Comparison of ENCODE assay signal across 17 cellular contexts in the genomic region with DNA sequence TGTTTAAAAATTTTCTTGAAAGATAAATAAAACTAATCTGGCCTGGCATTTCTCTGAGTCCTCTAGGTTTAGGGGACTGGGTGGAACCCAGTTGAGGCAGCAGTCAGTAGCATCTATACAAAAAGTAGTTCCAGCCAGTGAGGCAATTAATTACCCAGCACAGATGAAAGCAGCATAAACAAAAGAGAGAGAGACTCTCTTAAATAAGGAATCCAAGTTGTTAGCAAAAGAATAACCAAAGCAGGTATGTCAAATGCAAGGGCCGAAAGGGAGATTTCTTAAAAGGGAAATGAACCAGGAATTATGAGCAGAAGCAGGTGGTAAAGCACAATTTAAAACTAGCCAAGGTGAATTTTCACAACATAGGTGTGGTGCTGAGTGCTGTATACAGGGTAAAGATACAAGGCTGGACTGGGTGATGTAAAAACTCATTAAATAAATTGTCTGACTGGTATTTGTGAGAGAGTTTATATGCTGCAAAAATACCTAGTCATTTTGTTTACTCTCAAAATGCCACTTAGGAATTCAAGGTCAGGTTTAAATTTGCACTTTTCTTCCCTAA.
DNase-seq lines count a peak whose midpoint lies in the region; ATAC-seq and TF ChIP-seq lines count a peak whose summit lies in the region.
"Had no signal": no experiment of that assay in that cellular context is flagged by ENCODE, and none has a peak within 500 bp of the region (broad histone marks: within the 10 kb centered on the region; RNA-seq: fewer than 3 reads in every experiment).

No MANE protein-coding gene starts in this region.

- H3K9me3 ChIP-seq in mucosa of rectum (ENCODE audit: control insufficient read depth in 2 of 2, low read length in 2 of 2) (peaks cover 2 to 4% of the 10 kb centered on the region in 2 donors), vagina (peaks cover 9% of the 10 kb centered on the region)

- no peaks in the 10 kb centered on the region for H3K79me2 ChIP-seq in GM23338 (replicated peaks; ENCODE audit: insufficient read depth)

- peak overlapping the region; percentile 21; the same call in 2 of the 3 replicates for H3K4me3 Mint-ChIP-seq in GM23338
- no peak overlapping the region for H3K4me3 Mint-ChIP-seq in activated naive CD8-positive, alpha-beta T cell treated with anti-CD3 and anti-CD28 coated beads for 36 hours
- H3K4me3 Mint-ChIP-seq: CD4-positive, CD25-positive, alpha-beta regulatory T cell; effector memory CD8-positive, alpha-beta T cell; naive thymus-derived CD8-positive, alpha-beta T cell; stimulated activated naive CD8-positive, alpha-beta T cell treated with anti-CD3 and anti-CD28 coated beads, Interleukin-15, Interleukin-2, amounts not matched to agents 100 ng/mL and 50 ng/mL, for 24 hours had no signal

- H3K36me3 ChIP-seq in GM23338 (ENCODE audit: insufficient read depth) (peaks cover 8% of the 10 kb centered on the region), mucosa of rectum (ENCODE audit: control insufficient read depth in 2 of 2, insufficient read depth in 2 of 2, low read length in 2 of 2) (no peaks in the 10 kb centered on the region), vagina (no peaks in the 10 kb centered on the region)

- intact Hi-C loops in vagina (cut with DNase I): no loop called here

- peak overlapping the region; percentile 52 for H3K4me2 ChIP-seq in GM23338

- H3K27ac Mint-ChIP-seq in GM23338: peak overlapping the region; percentile 98
- no peak overlapping the region for H3K27ac Mint-ChIP-seq in activated naive CD8-positive, alpha-beta T cell treated with anti-CD3 and anti-CD28 coated beads for 36 hours
- H3K27ac Mint-ChIP-seq: naive thymus-derived CD8-positive, alpha-beta T cell; stimulated activated naive CD8-positive, alpha-beta T cell treated with anti-CD3 and anti-CD28 coated beads, Interleukin-15, Interleukin-2, amounts not matched to agents 100 ng/mL and 50 ng/mL, for 24 hours had no signal

- no peak overlapping the region for H3K9ac ChIP-seq in mucosa of rectum (ENCODE audit: low read depth in 1 of 2, low read length in 2 of 2)

- TF ChIP-seq CTCF in GM23338 (conservative IDR thresholded peaks at IDR 0.05; ENCODE audit: low read depth in 2 of 2) (no peak), foreskin keratinocyte (conservative IDR thresholded peaks at IDR 0.05) (no peak), vagina (IDR thresholded peaks at IDR 0.05) (no peak)

- H2AFZ ChIP-seq in GM23338: no peak overlapping the region

- peak; percentile 70 for DNase-seq in GM23338 (ENCODE audit: low spot score)
- DNase-seq in NCI-H69 (lab: John Stamatoyannopoulos, UW): peak; percentile 71
- no peak for DNase-seq in foreskin keratinocyte
- no peak for DNase-seq in vagina (ENCODE audit: extremely low spot score in 2 of 2)
- no peak for DNase-seq in activated naive CD8-positive, alpha-beta T cell treated with anti-CD3 and anti-CD28 coated beads for 36 hours
- DNase-seq: activated CD4-positive, alpha-beta T cell treated with anti-CD3 and anti-CD28 coated beads for 48 hours; CD4-positive, CD25-positive, alpha-beta regulatory T cell; effector memory CD8-positive, alpha-beta T cell; head of caudate nucleus; kidney; naive thymus-derived CD8-positive, alpha-beta T cell; stimulated activated CD4-positive, alpha-beta T cell treated with anti-CD3 and anti-CD28 coated beads, Interleukin-2, amount 100 ng/mL, for 48 hours had no signal

- H3K4me1 ChIP-seq in GM23338 (ENCODE audit: insufficient read depth): peaks cover 23% of the 10 kb centered on the region
- H3K4me1 ChIP-seq in foreskin keratinocyte: no peaks in the 10 kb centered on the region
- peaks cover 0 to 14% of the 10 kb centered on the region in 2 donors for H3K4me1 ChIP-seq in mucosa of rectum (ENCODE audit: control insufficient read depth in 2 of 2, insufficient read depth in 2 of 2, low read length in 2 of 2)
- H3K4me1 ChIP-seq in vagina: no peaks in the 10 kb centered on the region

- H3K4me3 ChIP-seq in GM23338 (peak overlapping the region; percentile 12; the same call in 1 of the 2 replicates), mucosa of rectum (ENCODE audit: low read length in 2 of 2) (no peak overlapping the region), vagina (no peak overlapping the region)

- no peaks in the 10 kb centered on the region; the same call in 1 of the 2 replicates for H3F3A ChIP-seq in GM23338 (replicated peaks; ENCODE audit: low read depth)

- peak; percentile 83 for ATAC-seq in GM23338
- peak; percentile 7 for ATAC-seq in foreskin keratinocyte
- no peak for ATAC-seq in HG03460 (IDR thresholded peaks at IDR 0.05; ENCODE audit: unreplicated experiment)
- no peak for ATAC-seq in GM21717 (IDR thresholded peaks at IDR 0.05; ENCODE audit: unreplicated experiment)
- ATAC-seq: effector memory CD8-positive, alpha-beta T cell; HepG2; naive thymus-derived CD8-positive, alpha-beta T cell had no signal

- no peaks in the 10 kb centered on the region for H3K27me3 Mint-ChIP-seq in GM23338 (ENCODE audit: insufficient read depth, low read depth, poor library complexity)
- no peaks in the 10 kb centered on the region for H3K27me3 Mint-ChIP-seq in activated naive CD8-positive, alpha-beta T cell treated with anti-CD3 and anti-CD28 coated beads for 36 hours
- H3K27me3 Mint-ChIP-seq: CD4-positive, CD25-positive, alpha-beta regulatory T cell; stimulated activated naive CD8-positive, alpha-beta T cell treated with anti-CD3 and anti-CD28 coated beads, Interleukin-15, Interleukin-2, amounts not matched to agents 100 ng/mL and 50 ng/mL, for 24 hours had no signal

- peaks cover 50% of the 10 kb centered on the region for H3K36me3 Mint-ChIP-seq in GM23338 (ENCODE audit: low read depth)
- H3K36me3 Mint-ChIP-seq in activated naive CD8-positive, alpha-beta T cell treated with anti-CD3 and anti-CD28 coated beads for 36 hours: peaks cover 1% of the 10 kb centered on the region
- H3K36me3 Mint-ChIP-seq: CD4-positive, CD25-positive, alpha-beta regulatory T cell had no signal

- H3K27me3 ChIP-seq in GM23338 (ENCODE audit: insufficient read depth) (no peaks in the 10 kb centered on the region), foreskin keratinocyte (peaks cover 13% of the 10 kb centered on the region), mucosa of rectum (ENCODE audit: control insufficient read depth in 2 of 2, insufficient read depth in 2 of 2, low read length in 2 of 2) (no peaks in the 10 kb centered on the region), vagina (no peaks in the 10 kb centered on the region)

- H3K9me2 ChIP-seq in GM23338 (ENCODE audit: insufficient read depth): no peaks in the 10 kb centered on the region; the same call in 1 of the 2 replicates

- H3K27ac ChIP-seq in GM23338 (ENCODE audit: low read depth): peak overlapping the region; percentile 79
- no peak overlapping the region for H3K27ac ChIP-seq in foreskin keratinocyte
- peak overlapping the region; percentile 41 to 67 for H3K27ac ChIP-seq in mucosa of rectum (ENCODE audit: low read depth in 2 of 2, low read length in 2 of 2)
- H3K27ac ChIP-seq in vagina: no peak overlapping the region

- no peaks in the 10 kb centered on the region for H4K20me1 ChIP-seq in GM23338 (replicated peaks; ENCODE audit: insufficient read depth)

- peaks cover 43% of the 10 kb centered on the region for H3K9me3 Mint-ChIP-seq in GM23338
- peaks cover 21% of the 10 kb centered on the region for H3K9me3 Mint-ChIP-seq in activated naive CD8-positive, alpha-beta T cell treated with anti-CD3 and anti-CD28 coated beads for 36 hours

- TF ChIP-seq POLR2A in vagina (IDR thresholded peaks at IDR 0.05): no peak

- H3K4me1 Mint-ChIP-seq in GM23338: peaks cover 33% of the 10 kb centered on the region
- no peaks in the 10 kb centered on the region for H3K4me1 Mint-ChIP-seq in activated naive CD8-positive, alpha-beta T cell treated with anti-CD3 and anti-CD28 coated beads for 36 hours
- H3K4me1 Mint-ChIP-seq: CD4-positive, CD25-positive, alpha-beta regulatory T cell; naive thymus-derived CD8-positive, alpha-beta T cell had no signal

TF ChIP-seq in GM23338, 12 proteins besides CTCF, POLR2A, EP300 and RAD21:
- TF ChIP-seq STAT1 (IDR thresholded peaks at IDR 0.05; ENCODE audit: unreplicated experiment) (no peak), ZNF114 (CRISPR knock-in tag; IDR thresholded peaks at IDR 0.05) (no peak), EZH2 (IDR thresholded peaks at IDR 0.05; ENCODE audit: low read depth, unreplicated experiment) (no peak), NANOG (IDR thresholded peaks at IDR 0.05; ENCODE audit: borderline replicate concordance) (peak; percentile 81)
TF ChIP-seq in GM23338: peak in this region for 1.

Comparison
In these comparisons a context has a peak if more than half of its experiments do, and no peak if none do; other contexts are left out.
1. ATAC-seq: peak in GM23338 (single experiment) and foreskin keratinocyte (single experiment); none in HG03460 (single experiment) and GM21717 (single experiment).
2. DNase-seq: peak in GM23338 (single experiment) and NCI-H69 (single experiment); none in foreskin keratinocyte (0 of 2), vagina (0 of 2) and activated naive CD8-positive, alpha-beta T cell treated with anti-CD3 and anti-CD28 coated beads for 36 hours (single experiment).
3. H3K27ac ChIP-seq: peak in GM23338 (single experiment) and mucosa of rectum (2 of 2); none in foreskin keratinocyte (single experiment) and vagina (single experiment).